ENCODE assay signal across 12 cellular contexts in genomic region chr21:36211660-36212512, GRCh38. TPM values are rescaled to one million over a fixed set of nuclear protein-coding genes. Genes with fewer than 3 reads are reported as not detected.
DNase-seq lines count a peak whose midpoint lies in the region; ATAC-seq, FAIRE-seq and TF ChIP-seq lines count a peak whose summit lies in the region.
"Had no signal": no experiment of that assay in that cellular context is flagged by ENCODE, and none has a peak within 500 bp of the region (broad histone marks: within the 10 kb centered on the region; RNA-seq: fewer than 3 reads in every experiment).

No MANE protein-coding gene starts in this region.

- no peaks in the 10 kb centered on the region for H3K9me3 ChIP-seq in astrocyte (ENCODE audit: insufficient read depth, low read depth, low read length)

- peak; percentile 98 for FAIRE-seq in astrocyte (lab: Jason Lieb, UNC)
- FAIRE-seq: TTC549 had no signal

- DNase-seq in AG09319 (ENCODE audit: extremely low read depth, low read depth) = peak; percentile 18
- DNase-seq in HPDE6-E6E7 (ENCODE audit: extremely low spot score) = peak; percentile 81
- DNase-seq in astrocyte (ENCODE audit: low read depth) = peak; percentile 92
- DNase-seq in kidney epithelial cell (ENCODE audit: low read depth) = peak; percentile 86
- DNase-seq in activated gamma-delta T cell (lab: John Stamatoyannopoulos, UW) = no peak
- DNase-seq: cortex of kidney, naive B cell, NCI-H2029 had no signal

- H3K27me3 ChIP-seq in astrocyte (ENCODE audit: insufficient read depth, low read length) (no peaks in the 10 kb centered on the region), kidney epithelial cell (ENCODE audit: control insufficient read depth, insufficient read depth, low read length) (no peaks in the 10 kb centered on the region)

- peak overlapping the region; percentile 97 for H3K27ac Mint-ChIP-seq in astrocyte (ENCODE audit: unreplicated experiment)

- no peaks in the 10 kb centered on the region for H4K20me1 ChIP-seq in astrocyte (ENCODE audit: insufficient read depth, low read length)

- TF ChIP-seq CTCF in AG09319 (IDR thresholded peaks at IDR 0.05; ENCODE audit: low read depth, low read length) (no peak), astrocyte (IDR thresholded peaks at IDR 0.05; ENCODE audit: insufficient read depth, low read depth, low read length) (no peak), kidney epithelial cell (IDR thresholded peaks at IDR 0.05; ENCODE audit: insufficient read depth, low read length, poor library complexity, severe bottlenecking) (no peak)

- ATAC-seq in GM18511 (IDR thresholded peaks at IDR 0.05; ENCODE audit: unreplicated experiment) (no peak), HG03460 (IDR thresholded peaks at IDR 0.05; ENCODE audit: unreplicated experiment) (no peak), GM19395 (IDR thresholded peaks at IDR 0.05; ENCODE audit: unreplicated experiment) (no peak)

- no peaks in the 10 kb centered on the region for H3K9me3 Mint-ChIP-seq in astrocyte (ENCODE audit: unreplicated experiment)
- H3K9me3 Mint-ChIP-seq: naive B cell had no signal

- peak overlapping the region; percentile 75 for H3K4me2 ChIP-seq in astrocyte (ENCODE audit: low read length)

- H3K4me1 Mint-ChIP-seq in astrocyte (ENCODE audit: low read depth, unreplicated experiment) = peaks cover 41% of the 10 kb centered on the region

- peak overlapping the region; percentile 34 for H3K4me3 ChIP-seq in astrocyte (ENCODE audit: insufficient read depth, low read depth, low read length)
- H3K4me3 ChIP-seq in kidney epithelial cell (ENCODE audit: low read depth, low read length) = no peak overlapping the region

- H3K36me3 ChIP-seq in astrocyte (ENCODE audit: insufficient read depth, low read length) = peaks cover 9% of the 10 kb centered on the region
- H3K36me3 ChIP-seq in kidney epithelial cell (ENCODE audit: control insufficient read depth, insufficient read depth, low read length) = no peaks in the 10 kb centered on the region

- H3K79me2 ChIP-seq in astrocyte (ENCODE audit: insufficient read depth, low read length) = no peaks in the 10 kb centered on the region

- H3K9ac ChIP-seq in astrocyte (ENCODE audit: low read length) = peak overlapping the region; percentile 67

- no peak overlapping the region for H2AFZ ChIP-seq in astrocyte (ENCODE audit: low read depth, low read length)

- H3K27ac ChIP-seq in astrocyte (ENCODE audit: low read depth, low read length) = peak overlapping the region; percentile 91

- H3K4me3 Mint-ChIP-seq in astrocyte (ENCODE audit: unreplicated experiment) = no peak overlapping the region
- H3K4me3 Mint-ChIP-seq: naive B cell had no signal

- peaks cover 5% of the 10 kb centered on the region for H3K36me3 Mint-ChIP-seq in astrocyte (ENCODE audit: low read depth, unreplicated experiment)

- no peaks in the 10 kb centered on the region for H3K27me3 Mint-ChIP-seq in astrocyte (ENCODE audit: low read depth, unreplicated experiment)
- H3K27me3 Mint-ChIP-seq: naive B cell had no signal

- peaks cover 50% of the 10 kb centered on the region for H3K4me1 ChIP-seq in astrocyte (ENCODE audit: insufficient read depth, low read length)

RNA-seq across cellular contexts. Expression of gene DOP1B, which starts 55.3 kb away (rescaled TPM):
- total RNA-seq in astrocyte = 22.2 and 26.1 TPM in 2 replicates
- 31.5 and 37.0 TPM in 2 replicates for total RNA-seq in kidney epithelial cell
